In genomic region chr9:122930933-122931850, GRCh38 we compare ENCODE assay signal across 8 cellular contexts. TPM values are rescaled to one million over a fixed set of nuclear protein-coding genes. Genes with fewer than 3 reads are reported as not detected.
DNase-seq lines count a peak whose midpoint lies in the region; ATAC-seq and TF ChIP-seq lines count a peak whose summit lies in the region.

ZBTB26 (minus strand) TSS chr9:122931512; CDS start chr9:122919934, 11,578 bp downstream.

- no peaks in the 10 kb centered on the region for H3K27me3 Mint-ChIP-seq in activated naive CD8-positive, alpha-beta T cell

- ATAC-seq in HG02623 (IDR thresholded peaks at IDR 0.05; ENCODE audit: unreplicated experiment) (peak; percentile 93), SK-N-SH treated with all-trans-retinoic acid at 6 μM for 48 hours (peak; percentile 99), Right ventricle myocardium superior (ENCODE audit: poor library complexity) (peak; percentile 99)

- H2AFZ ChIP-seq in parathyroid adenoma: peak within 1 kb of the TSS; percentile 89

- peak; percentile 80 to 84 for TF ChIP-seq EP300 in tibial nerve (IDR thresholded peaks at IDR 0.05)

- H3K9me3 Mint-ChIP-seq in activated naive CD8-positive, alpha-beta T cell (ENCODE audit: low read depth): no peaks in the 10 kb centered on the region

- intact Hi-C loops in Right ventricle myocardium superior (cut with DNase I): no loop called here

- peaks cover 5% of the 10 kb centered on the region for H3K79me2 ChIP-seq in parathyroid adenoma

- peaks cover 20% of the 10 kb centered on the region for H3K4me1 Mint-ChIP-seq in activated naive CD8-positive, alpha-beta T cell (ENCODE audit: low read depth)

- peak within 1 kb of the TSS; percentile 50 for H3K9ac ChIP-seq in parathyroid adenoma

- peaks cover 7% of the 10 kb centered on the region for H3K4me1 ChIP-seq in parathyroid adenoma
- H3K4me1 ChIP-seq in tibial nerve: peaks cover 0 to 44% (median 25%) of the 10 kb centered on the region in 4 donors

- no peaks in the 10 kb centered on the region for H3K27me3 ChIP-seq in parathyroid adenoma (ENCODE audit: control insufficient read depth, insufficient read depth, low read length)
- H3K27me3 ChIP-seq in tibial nerve: no peaks in the 10 kb centered on the region

- TF ChIP-seq CTCF in GM10266 (IDR thresholded peaks at IDR 0.05; ENCODE audit: control insufficient read depth, insufficient read depth, low read depth, missing control alignments) (no peak), parathyroid adenoma (IDR thresholded peaks at IDR 0.05) (no peak), tibial nerve (IDR thresholded peaks at IDR 0.05) (peak in 1 of 5 experiments; percentile 20)

- WGBS in tibial nerve, 2 donors: 0 to 1% methylated on average over 25 to 28 of the region's 50 CpGs

- H3K36me3 Mint-ChIP-seq in activated naive CD8-positive, alpha-beta T cell: no peaks in the 10 kb centered on the region

- H3K36me3 ChIP-seq in parathyroid adenoma (ENCODE audit: control insufficient read depth, insufficient read depth, low read length) (no peaks in the 10 kb centered on the region), tibial nerve (peaks cover 0 to under 1% (median 0%) of the 10 kb centered on the region in 3 donors)

- DNase-seq in GM10266 (ENCODE audit: extremely low spot score): peak; percentile 91
- peak; percentile 90 for DNase-seq in NCI-H1092 treated with DMSO at 0.1 percent for 48 hours (lab: John Stamatoyannopoulos, UW)
- DNase-seq in Right ventricle myocardium superior: peak; percentile 96
- DNase-seq in tibial nerve (ENCODE audit: low spot score in 2 of 2): peak; percentile 87

- H3K4me3 Mint-ChIP-seq in activated naive CD8-positive, alpha-beta T cell: no peak within 1 kb of the TSS

- H3K4me3 ChIP-seq in parathyroid adenoma (ENCODE audit: low read depth, low read length) (peak within 1 kb of the TSS; percentile 82), tibial nerve (peak within 1 kb of the TSS; percentile 65 to 83 (median 68))

- no peaks in the 10 kb centered on the region for H3K9me3 ChIP-seq in parathyroid adenoma (ENCODE audit: control insufficient read depth, low read length)
- H3K9me3 ChIP-seq in tibial nerve: no peaks in the 10 kb centered on the region

- peak in 1 of 2 donors; percentile 50 for TF ChIP-seq POLR2A in tibial nerve (IDR thresholded peaks at IDR 0.05)

- H3K27ac ChIP-seq in parathyroid adenoma (peak within 1 kb of the TSS; percentile 81), tibial nerve (peak within 1 kb of the TSS; percentile 64 to 90 (median 88))

- H3K4me2 ChIP-seq in parathyroid adenoma (ENCODE audit: low read length): peak within 1 kb of the TSS; percentile 84

- H3K27ac Mint-ChIP-seq in activated naive CD8-positive, alpha-beta T cell: peak within 1 kb of the TSS; percentile 95

TF ChIP-seq in SK-N-SH treated with all-trans-retinoic acid at 6 μM for 48 hours, 23 proteins besides CTCF, POLR2A, EP300 and RAD21:
- TF ChIP-seq RARB (CRISPR knock-in tag; IDR thresholded peaks at IDR 0.05) (no peak), BACH2 (CRISPR knock-in tag; IDR thresholded peaks at IDR 0.05; ENCODE audit: borderline replicate concordance) (no peak), TOX (CRISPR knock-in tag; IDR thresholded peaks at IDR 0.05; ENCODE audit: borderline replicate concordance) (no peak), OSR1 (CRISPR knock-in tag; IDR thresholded peaks at IDR 0.05) (no peak), ESRRG (CRISPR knock-in tag; IDR thresholded peaks at IDR 0.05) (no peak), ZC3H10 (CRISPR knock-in tag; IDR thresholded peaks at IDR 0.05) (no peak), ZFP30 (CRISPR knock-in tag; IDR thresholded peaks at IDR 0.05) (no peak), ZFP3 (CRISPR knock-in tag; IDR thresholded peaks at IDR 0.05) (peak; percentile 45; the same call in 1 of the 2 replicates), PPARA (CRISPR knock-in tag; IDR thresholded peaks at IDR 0.05; ENCODE audit: borderline replicate concordance) (no peak), CREB5 (CRISPR knock-in tag; IDR thresholded peaks at IDR 0.05; ENCODE audit: low read depth) (no peak), CSDC2 (CRISPR knock-in tag; IDR thresholded peaks at IDR 0.05) (no peak), SNAI2 (CRISPR knock-in tag; IDR thresholded peaks at IDR 0.05) (no peak), ZNF70 (CRISPR knock-in tag; IDR thresholded peaks at IDR 0.05) (no peak), POU6F1 (CRISPR knock-in tag; IDR thresholded peaks at IDR 0.05; ENCODE audit: borderline replicate concordance, low read depth) (0 out of 2 replicates have a peak, but pooled peaks have one; percentile 9), TSHZ2 (CRISPR knock-in tag; IDR thresholded peaks at IDR 0.05) (no peak), TCF4 (CRISPR knock-in tag; IDR thresholded peaks at IDR 0.05; ENCODE audit: borderline replicate concordance) (no peak), GLIS3 (CRISPR knock-in tag; IDR thresholded peaks at IDR 0.05) (no peak), ZNF8 (CRISPR knock-in tag; IDR thresholded peaks at IDR 0.05) (0 out of 2 replicates have a peak, but pooled peaks have one; percentile 17)
TF ChIP-seq in SK-N-SH treated with all-trans-retinoic acid at 6 μM for 48 hours: peak in this region for 3.

RNA-seq across cellular contexts. Expression of gene ZBTB26, which starts in this region (rescaled TPM):
- total RNA-seq in Right ventricle myocardium superior: 4.7 TPM
- total RNA-seq in tibial nerve: 1 to 10 TPM; 4.9 to 9.0 (median 6.2) TPM

Comparison
In these comparisons a context has a peak if more than half of its experiments do, and no peak if none do; other contexts are left out.
1. Peak in every context shown above with its lines: DNase-seq, ATAC-seq, H3K4me3 ChIP-seq and H3K27ac ChIP-seq.